2 cellular contexts compared by ENCODE assay signal in the genomic region with DNA sequence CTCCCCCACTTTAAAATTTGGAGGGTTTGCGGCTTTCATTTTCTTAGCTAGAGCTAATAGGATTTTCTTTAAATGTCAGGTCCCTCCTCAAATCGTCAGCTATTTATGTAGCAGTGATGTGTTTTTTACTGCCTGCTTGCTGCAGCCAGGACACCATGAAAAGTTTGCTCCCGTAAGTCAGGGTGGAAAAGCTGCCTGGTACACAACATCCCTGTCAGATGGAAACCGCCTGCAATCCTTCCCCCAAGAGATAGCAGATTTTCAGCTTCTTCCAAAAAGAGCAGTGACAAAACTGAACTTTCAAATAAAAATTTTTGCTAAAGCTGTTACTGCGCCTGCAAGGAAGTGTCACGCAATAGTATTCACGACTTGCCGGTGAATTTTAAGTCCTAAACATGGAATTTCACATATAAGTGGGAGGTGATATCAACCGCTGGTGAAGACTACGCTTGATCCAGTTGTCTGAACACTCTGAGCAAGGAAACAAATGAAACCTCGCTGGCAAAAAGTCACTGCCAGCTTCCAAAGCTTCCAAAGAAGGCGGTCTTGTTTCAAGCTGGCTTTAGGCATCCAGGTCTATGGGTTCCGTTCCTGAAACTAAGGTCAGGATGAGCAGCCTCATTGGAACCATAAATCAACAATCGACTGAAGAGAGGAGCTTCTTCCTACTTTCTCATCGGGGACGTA.
TF ChIP-seq lines count a peak whose summit lies in the region.

No MANE protein-coding gene starts in this region.

TF ChIP-seq in SK-N-SH, 30 proteins besides CTCF, POLR2A, EP300 and RAD21 (continued from another document):
- TF ChIP-seq, protein P1, sequence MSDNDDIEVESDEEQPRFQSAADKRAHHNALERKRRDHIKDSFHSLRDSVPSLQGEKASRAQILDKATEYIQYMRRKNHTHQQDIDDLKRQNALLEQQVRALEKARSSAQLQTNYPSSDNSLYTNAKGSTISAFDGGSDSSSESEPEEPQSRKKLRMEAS (IDR thresholded peaks at IDR 0.05; ENCODE audit: low read depth): no peak
- TF ChIP-seq SIN3A (IDR thresholded peaks at IDR 0.05; ENCODE audit: borderline replicate concordance, low read depth, low read length) (no peak), CHD2 (IDR thresholded peaks at IDR 0.05; ENCODE audit: low read length, partially characterized antibody) (no peak), GABPA (IDR thresholded peaks at IDR 0.05; ENCODE audit: low read depth) (no peak), TCF12 (IDR thresholded peaks at IDR 0.05) (no peak), GATA2 (CRISPR knock-in tag; IDR thresholded peaks at IDR 0.05) (no peak), MEF2A (IDR thresholded peaks at IDR 0.05; ENCODE audit: borderline replicate concordance, low read depth) (no peak), RFX5 (IDR thresholded peaks at IDR 0.05; ENCODE audit: low read length) (no peak), NFIC (IDR thresholded peaks at IDR 0.05; ENCODE audit: borderline replicate concordance) (no peak), EZH2phosphoT487 (IDR thresholded peaks at IDR 0.05; ENCODE audit: borderline replicate concordance, low read depth) (no peak), MXI1 (IDR thresholded peaks at IDR 0.05; ENCODE audit: low read depth, low read length) (no peak), FOSL2 (IDR thresholded peaks at IDR 0.05; ENCODE audit: borderline replicate concordance, low read depth) (no peak), SMC3 (IDR thresholded peaks at IDR 0.05; ENCODE audit: low read depth, low read length) (no peak), FOXJ3 (CRISPR knock-in tag; IDR thresholded peaks at IDR 0.05) (no peak)
- TF ChIP-seq, protein P2, sequence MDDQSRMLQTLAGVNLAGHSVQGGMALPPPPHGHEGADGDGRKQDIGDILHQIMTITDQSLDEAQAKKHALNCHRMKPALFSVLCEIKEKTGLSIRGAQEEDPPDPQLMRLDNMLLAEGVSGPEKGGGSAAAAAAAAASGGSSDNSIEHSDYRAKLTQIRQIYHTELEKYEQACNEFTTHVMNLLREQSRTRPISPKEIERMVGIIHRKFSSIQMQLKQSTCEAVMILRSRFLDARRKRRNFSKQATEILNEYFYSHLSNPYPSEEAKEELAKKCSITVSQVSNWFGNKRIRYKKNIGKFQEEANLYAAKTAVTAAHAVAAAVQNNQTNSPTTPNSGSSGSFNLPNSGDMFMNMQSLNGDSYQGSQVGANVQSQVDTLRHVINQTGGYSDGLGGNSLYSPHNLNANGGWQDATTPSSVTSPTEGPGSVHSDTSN (IDR thresholded peaks at IDR 0.05): no peak
TF ChIP-seq in SK-N-SH: peak in this region for 0.

TF ChIP-seq in SK-N-SH treated with all-trans-retinoic acid at 6 μM for 48 hours, 23 proteins besides CTCF, POLR2A, EP300 and RAD21 (continued from another document):
- no peak for TF ChIP-seq OSR1 (CRISPR knock-in tag; IDR thresholded peaks at IDR 0.05)
- no peak for TF ChIP-seq ISL1 (CRISPR knock-in tag; IDR thresholded peaks at IDR 0.05)
- no peak for TF ChIP-seq RARB (CRISPR knock-in tag; IDR thresholded peaks at IDR 0.05)
- no peak for TF ChIP-seq SNAI2 (CRISPR knock-in tag; IDR thresholded peaks at IDR 0.05)
- TF ChIP-seq ARNTL (CRISPR knock-in tag; IDR thresholded peaks at IDR 0.05; ENCODE audit: borderline replicate concordance, low read depth): no peak
- no peak for TF ChIP-seq ZFP3 (CRISPR knock-in tag; IDR thresholded peaks at IDR 0.05)
- no peak for TF ChIP-seq GLIS3 (CRISPR knock-in tag; IDR thresholded peaks at IDR 0.05)
- no peak for TF ChIP-seq ZC3H10 (CRISPR knock-in tag; IDR thresholded peaks at IDR 0.05)
- TF ChIP-seq ZNF70 (CRISPR knock-in tag; IDR thresholded peaks at IDR 0.05): no peak
